8 cellular contexts compared by ENCODE assay signal in genomic region chr19:4791183-4792018, GRCh38. TPM values are rescaled to one million over a fixed set of nuclear protein-coding genes. Genes with fewer than 3 reads are reported as not detected.
DNase-seq lines count a peak whose midpoint lies in the region; ATAC-seq lines count a peak whose summit lies in the region.

TSS of gene FEM1A (plus strand) at chr19:4791734. CDS start at chr19:4791855, 121 bp downstream.

- H3K4me1 Mint-ChIP-seq in IgD-negative memory B cell = peaks cover under 1 to 18% (median 10%) of the 10 kb centered on the region in 3 donors

- peak; percentile 90 for ATAC-seq in GM21529 (IDR thresholded peaks at IDR 0.05; ENCODE audit: unreplicated experiment)

- H3K4me3 Mint-ChIP-seq in IgD-negative memory B cell = peak within 1 kb of the TSS; percentile 63 to 92 (median 81)

- peak; percentile 99 for DNase-seq in DMS153 treated with DMSO at 0.1 percent for 48 hours (lab: John Stamatoyannopoulos, UW; ENCODE audit: unreplicated experiment)
- DNase-seq in OCI-M1 (lab: John Stamatoyannopoulos, UW) = peak; percentile 100
- peak; percentile 99 for DNase-seq in activated T-cell treated with anti-CD3 and anti-CD28 coated beads for 24 hours (ENCODE audit: low read depth)
- peak; percentile 99 for DNase-seq in epidermal melanocyte (ENCODE audit: insufficient read length, low spot score)
- DNase-seq in middle frontal gyrus (ENCODE audit: extremely low spot score, low spot score) = peak; percentile 100
- peak; percentile 95 to 96 for DNase-seq in stimulated activated CD8-positive, alpha-beta memory T cell treated with anti-CD3 and anti-CD28 coated beads, Interleukin-2, amount 100 ng/mL, for 48 hours (ENCODE audit: low read depth in 2 of 2)

- no peaks in the 10 kb centered on the region for H3K36me3 Mint-ChIP-seq in IgD-negative memory B cell

- H3K27ac Mint-ChIP-seq in IgD-negative memory B cell = peak within 1 kb of the TSS; percentile 28 to 93 (median 44)

- no peaks in the 10 kb centered on the region for H3K27me3 Mint-ChIP-seq in IgD-negative memory B cell

- no peaks in the 10 kb centered on the region for H3K9me3 Mint-ChIP-seq in IgD-negative memory B cell

RNA-seq across cellular contexts. Expression of gene FEM1A, which starts in this region (rescaled TPM):
- 4.1 TPM for polyA plus RNA-seq in IgD-negative memory B cell

Comparison
In these comparisons a context has a peak if more than half of its experiments do, and no peak if none do; other contexts are left out.
1. Peak in every context shown above with its lines: DNase-seq and ATAC-seq.